ENCODE assay signal across 1 cellular context in the genomic region with DNA sequence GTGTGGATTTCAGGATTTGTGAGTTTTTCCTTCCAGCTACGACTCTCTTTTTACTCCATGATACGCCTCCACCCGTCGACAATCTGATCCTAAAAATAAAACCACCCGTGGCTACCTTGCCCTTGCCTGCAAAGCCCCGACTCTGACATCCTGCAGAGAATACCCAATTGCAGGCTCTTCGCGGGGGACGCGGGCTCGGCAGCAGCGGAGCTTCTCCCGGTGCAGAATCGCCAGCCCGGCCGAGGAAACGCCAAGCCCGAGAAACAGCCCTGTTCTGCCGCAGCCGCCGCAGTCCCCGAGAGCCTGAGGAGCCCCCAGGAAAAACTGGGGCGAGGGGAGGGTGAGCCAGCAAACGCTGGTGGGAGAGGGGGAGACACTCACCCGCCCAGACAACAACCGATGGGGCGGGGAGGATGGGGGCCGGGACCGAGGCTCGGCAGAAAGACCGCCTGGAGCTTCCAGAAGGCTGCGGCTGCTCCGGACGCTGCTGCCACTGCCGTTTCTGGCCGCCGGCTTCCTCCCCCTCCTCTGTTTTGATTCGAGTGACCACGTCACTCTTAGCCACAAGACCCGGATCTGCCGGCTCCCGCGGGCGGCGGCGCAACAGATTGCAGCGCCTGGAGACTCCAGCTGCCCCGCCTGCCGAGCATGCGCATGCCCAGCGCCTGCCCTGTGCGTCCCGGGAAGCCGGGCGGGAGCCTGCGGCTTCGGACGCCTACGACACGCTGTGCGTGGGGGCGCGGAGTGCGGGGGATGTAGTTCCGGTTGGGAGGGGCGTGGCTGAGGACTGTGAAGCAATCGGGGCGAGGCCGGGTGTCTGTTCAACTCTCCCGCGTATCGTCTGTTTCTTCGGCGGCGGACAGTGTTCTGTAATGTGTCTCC.
TF ChIP-seq lines count a peak whose summit lies in the region.

Gene SMIM14 (minus strand): TSS at position 508 of the 882 bp plus-strand sequence. CDS start 33,720 bp downstream, outside the sequence.

TF ChIP-seq in GM23338, 12 proteins besides CTCF, POLR2A, EP300 and RAD21 (continued from another document):
- no peak for TF ChIP-seq ZNF462 (CRISPR knock-in tag; IDR thresholded peaks at IDR 0.05)
- no peak for TF ChIP-seq EZH2 (IDR thresholded peaks at IDR 0.05; ENCODE audit: low read depth, unreplicated experiment)
- TF ChIP-seq, protein P1, sequence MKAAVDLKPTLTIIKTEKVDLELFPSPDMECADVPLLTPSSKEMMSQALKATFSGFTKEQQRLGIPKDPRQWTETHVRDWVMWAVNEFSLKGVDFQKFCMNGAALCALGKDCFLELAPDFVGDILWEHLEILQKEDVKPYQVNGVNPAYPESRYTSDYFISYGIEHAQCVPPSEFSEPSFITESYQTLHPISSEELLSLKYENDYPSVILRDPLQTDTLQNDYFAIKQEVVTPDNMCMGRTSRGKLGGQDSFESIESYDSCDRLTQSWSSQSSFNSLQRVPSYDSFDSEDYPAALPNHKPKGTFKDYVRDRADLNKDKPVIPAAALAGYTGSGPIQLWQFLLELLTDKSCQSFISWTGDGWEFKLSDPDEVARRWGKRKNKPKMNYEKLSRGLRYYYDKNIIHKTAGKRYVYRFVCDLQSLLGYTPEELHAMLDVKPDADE (IDR thresholded peaks at IDR 0.05) = peak; percentile 65
